ENCODE assay signal across 15 cellular contexts in genomic region chr9:16367605-16368424, GRCh38.
DNase-seq lines count a peak whose midpoint lies in the region; ATAC-seq, FAIRE-seq and TF ChIP-seq lines count a peak whose summit lies in the region.
"Had no signal": no experiment of that assay in that cellular context is flagged by ENCODE, and none has a peak within 500 bp of the region (broad histone marks: within the 10 kb centered on the region; RNA-seq: fewer than 3 reads in every experiment).

No MANE protein-coding gene starts in this region.

- no peaks in the 10 kb centered on the region for H3K9me1 ChIP-seq in endothelial cell of umbilical vein (replicated peaks; ENCODE audit: control insufficient read depth, extremely low read depth, insufficient read depth, low read length)

- peak overlapping the region; percentile 57 for H4K8ac ChIP-seq in trophoblast cell (ENCODE audit: low read depth, low read length)

- ATAC-seq in PC-3 (peak; percentile 76), upper lobe of left lung (ENCODE audit: low FRiP score in 2 of 2) (no peak), left colon (no peak)
- ATAC-seq: activated CD4-positive, alpha-beta T cell treated with anti-CD3 and anti-CD28 coated beads for 36 hours; heart right ventricle; natural killer cell; stimulated activated naive B cell treated with anti-CD40 and anti-IgM and Interleukin-4, amounts not matched to agents 10 μg/mL and 1 μg/mL and 100 μg/mL, for 72 hours had no signal

- H2AFZ ChIP-seq in PC-3 (ENCODE audit: low read length) (peak overlapping the region; percentile 54), endothelial cell of umbilical vein (ENCODE audit: low read depth, low read length) (peak overlapping the region; percentile 11), trophoblast cell (ENCODE audit: insufficient read depth, low read length, poor library complexity) (peak overlapping the region; percentile 48)

- peaks cover 28% of the 10 kb centered on the region for H3K4me1 ChIP-seq in PC-3 (ENCODE audit: insufficient read depth, low read length)
- peaks cover 33% of the 10 kb centered on the region for H3K4me1 ChIP-seq in endothelial cell of umbilical vein (ENCODE audit: control insufficient read depth, extremely low read depth, insufficient read depth, low read length)
- H3K4me1 ChIP-seq in trophoblast cell (ENCODE audit: control insufficient read depth in 1 of 2, insufficient read depth in 2 of 2, low read length in 2 of 2), result peaks cover 19 to 23% of the 10 kb centered on the region in 2 experiments
- H3K4me1 ChIP-seq in upper lobe of left lung, result peaks cover 0 to 8% (median 2%) of the 10 kb centered on the region in 4 donors

- H3K9ac ChIP-seq in PC-3 (ENCODE audit: low read length), result peak overlapping the region; percentile 71
- H3K9ac ChIP-seq in endothelial cell of umbilical vein (replicated peaks; ENCODE audit: extremely low read depth, insufficient read depth, low read length), result no peak overlapping the region
- H3K9ac ChIP-seq in trophoblast cell (ENCODE audit: low read length), result no peak overlapping the region

- TF ChIP-seq EP300 in upper lobe of left lung (IDR thresholded peaks at IDR 0.05), result no peak

- H3K4ac ChIP-seq in trophoblast cell (ENCODE audit: low read depth, low read length), result peak overlapping the region; percentile 30

- peak overlapping the region; percentile 82 for H2BK120ac ChIP-seq in trophoblast cell (ENCODE audit: insufficient read depth, low read length, poor library complexity)

- peak overlapping the region; percentile 84 for H2BK5ac ChIP-seq in trophoblast cell (ENCODE audit: low read depth, low read length, poor library complexity)

- no peak for TF ChIP-seq POLR2A in endothelial cell of umbilical vein (IDR thresholded peaks at IDR 0.05; ENCODE audit: low read depth, low read length)
- TF ChIP-seq POLR2A in upper lobe of left lung (IDR thresholded peaks at IDR 0.05), result no peak

- H3K79me2 ChIP-seq in PC-3 (ENCODE audit: low read length) (no peaks in the 10 kb centered on the region), endothelial cell of umbilical vein (ENCODE audit: control insufficient read depth, insufficient read depth, low read length) (no peaks in the 10 kb centered on the region), trophoblast cell (ENCODE audit: control insufficient read depth, insufficient read depth, low read length, poor library complexity) (peaks cover 2% of the 10 kb centered on the region)

- WGBS in trophoblast cell (ENCODE audit: extremely low coverage, insufficient coverage, insufficient read length), result no CpG with 5 or more reads among the region's 10 CpGs
- WGBS in upper lobe of left lung, 2 donors, result 92 to 96% methylated on average over 10 of the region's 10 CpGs

- H3K4me2 ChIP-seq in PC-3 (ENCODE audit: low read length) (peak overlapping the region; percentile 83), endothelial cell of umbilical vein (ENCODE audit: insufficient read depth, low read length) (no peak overlapping the region), trophoblast cell (ENCODE audit: low read length) (peak overlapping the region; percentile 26)

- H3K9me3 ChIP-seq in PC-3 (ENCODE audit: low read length) (no peaks in the 10 kb centered on the region), endothelial cell of umbilical vein (replicated peaks; ENCODE audit: control insufficient read depth, insufficient read depth, low read length) (no peaks in the 10 kb centered on the region), trophoblast cell (ENCODE audit: insufficient read depth, low read depth, low read length) (no peaks in the 10 kb centered on the region), upper lobe of left lung (no peaks in the 10 kb centered on the region)
- H3K9me3 ChIP-seq: heart right ventricle had no signal

- H2BK12ac ChIP-seq in trophoblast cell (ENCODE audit: low read length), result peak overlapping the region; percentile 94

- H3K79me1 ChIP-seq in trophoblast cell (ENCODE audit: low read length), result peaks cover 28% of the 10 kb centered on the region

- CTCF ChIA-PET in PC-3 (lab: Charles Lee) (interaction anchor here (0.7 kb wide), 1 partner anchor 31 kb away, joined by 3 read pairs; no protein-coding TSS in a partner anchor), endothelial cell of umbilical vein (lab: Charles Lee) (no interaction called here)

- intact Hi-C loops in PC-3 (cut with micrococcal nuclease) (loop anchor here (5.0 kb wide), 1 partner anchor 44 kb away; no protein-coding TSS in a partner anchor), endothelial cell of umbilical vein (cut with micrococcal nuclease) (loop anchor here (10.0 kb wide), 1 partner anchor 173 kb away; no protein-coding TSS in a partner anchor), left colon (cut with DNase I, micrococcal nuclease) (no loop called here)

- FAIRE-seq in endothelial cell of umbilical vein (lab: Jason Lieb, UNC), result no peak

- H3K27ac ChIP-seq in PC-3 (ENCODE audit: low read length), result peak overlapping the region; percentile 96
- H3K27ac ChIP-seq in endothelial cell of umbilical vein (ENCODE audit: insufficient read depth, low read depth, low read length), result no peak overlapping the region
- peak overlapping the region; percentile 85 for H3K27ac ChIP-seq in trophoblast cell (ENCODE audit: low read depth, low read length)
- H3K27ac ChIP-seq in upper lobe of left lung, result no peak overlapping the region
- H3K27ac ChIP-seq: heart right ventricle had no signal

- dilution Hi-C loops in endothelial cell of umbilical vein (cut with MboI; ENCODE audit: extremely low pct_ligation_motif_present, low sequenced_read_pairs), result no loop called here

- BruUV-seq in PC-3 (replicated peaks; lab: Mats Ljungman, UMichigan) (no TSS peak), endothelial cell of umbilical vein (replicated peaks; lab: Mats Ljungman, UMichigan) (TSS peak; percentile 43)

- H3K4me3 ChIP-seq in PC-3 (ENCODE audit: low read length) (peak overlapping the region; percentile 49), endothelial cell of umbilical vein (replicated peaks in 1 of 3; ENCODE audit: insufficient read depth in 1 of 3, low read depth in 1 of 3, low read length in 3 of 3) (no peak overlapping the region), trophoblast cell (ENCODE audit: low read depth, low read length) (no peak overlapping the region), upper lobe of left lung (no peak overlapping the region)
- H3K4me3 ChIP-seq: heart right ventricle had no signal

- peak; percentile 96 for DNase-seq in ELR (ENCODE audit: low read depth)
- peak; percentile 78 for DNase-seq in PC-3
- DNase-seq in endothelial cell of umbilical vein (ENCODE audit: low read depth, low spot score), result no peak
- peak; percentile 91 to 97 for DNase-seq in trophoblast cell
- no peak for DNase-seq in upper lobe of left lung
- no peak for DNase-seq in left colon
- no peak for DNase-seq in epidermal melanocyte (ENCODE audit: insufficient read length, low spot score)
- DNase-seq: activated CD4-positive, alpha-beta T cell treated with anti-CD3 and anti-CD28 coated beads for 36 hours; activated T-cell treated with anti-CD3 and anti-CD28 coated beads, Interleukin-2, amount 50 U/mL, for 24 hours; effector CD4-positive, alpha-beta T cell; heart right ventricle; natural killer cell; NCI-H446; stimulated activated CD4-positive, alpha-beta T cell treated with anti-CD3 and anti-CD28 coated beads, Interleukin-4, amount 100 ng/mL, for 24 hours; stimulated activated naive B cell treated with anti-CD40 and anti-IgM and Interleukin-4, amounts not matched to agents 10 μg/mL and 1 μg/mL and 100 μg/mL, for 72 hours had no signal

- H3K9me2 ChIP-seq in PC-3 (replicated peaks; ENCODE audit: low read length), result no peaks in the 10 kb centered on the region

- H3K27me3 ChIP-seq in PC-3 (ENCODE audit: low read length) (no peaks in the 10 kb centered on the region), endothelial cell of umbilical vein (ENCODE audit: control insufficient read depth in 2 of 2, insufficient read depth in 2 of 2, low read length in 2 of 2) (no peaks in the 10 kb centered on the region), trophoblast cell (ENCODE audit: insufficient read depth, low read length) (no peaks in the 10 kb centered on the region), upper lobe of left lung (no peaks in the 10 kb centered on the region)

- no peaks in the 10 kb centered on the region for H3F3A ChIP-seq in PC-3 (ENCODE audit: low read length, unreplicated experiment)

- no peaks in the 10 kb centered on the region for H3K36me3 ChIP-seq in PC-3 (ENCODE audit: low read depth, low read length)
- no peaks in the 10 kb centered on the region for H3K36me3 ChIP-seq in endothelial cell of umbilical vein (ENCODE audit: control insufficient read depth in 2 of 2, extremely low read depth in 1 of 2, insufficient read depth in 2 of 2, low read length in 2 of 2)
- H3K36me3 ChIP-seq in trophoblast cell (ENCODE audit: control insufficient read depth in 1 of 2, insufficient read depth in 2 of 2, low read length in 2 of 2), result no peaks in the 10 kb centered on the region
- no peaks in the 10 kb centered on the region for H3K36me3 ChIP-seq in upper lobe of left lung
- H3K36me3 ChIP-seq: heart right ventricle had no signal

- peak overlapping the region; percentile 90 for H4K91ac ChIP-seq in trophoblast cell (ENCODE audit: low read depth, low read length)

- POLR2A ChIA-PET in PC-3 (lab: Charles Lee; ENCODE audit: unreplicated experiment) (interaction anchor here (0.6 kb wide), 1 partner anchor 154 kb away, joined by 3 read pairs; no protein-coding TSS in a partner anchor), endothelial cell of umbilical vein (lab: Charles Lee) (no interaction called here)

- no peak overlapping the region for H4K12ac ChIP-seq in trophoblast cell (ENCODE audit: low read depth, low read length)

- no peak overlapping the region for H3K23ac ChIP-seq in trophoblast cell (ENCODE audit: low read length)

- H3K18ac ChIP-seq in trophoblast cell (ENCODE audit: low read length), result peak overlapping the region; percentile 72

- TF ChIP-seq CTCF in PC-3 (conservative IDR thresholded peaks at IDR 0.05; ENCODE audit: low read depth, low read length) (no peak), endothelial cell of umbilical vein (IDR thresholded peaks at IDR 0.05; ENCODE audit: extremely low read depth in 1 of 2, insufficient read depth in 1 of 2, low read depth in 1 of 2, low read length in 2 of 2) (no peak), upper lobe of left lung (IDR thresholded peaks at IDR 0.05) (no peak)

- H4K20me1 ChIP-seq in PC-3 (ENCODE audit: low read length) (no peaks in the 10 kb centered on the region), endothelial cell of umbilical vein (replicated peaks; ENCODE audit: control insufficient read depth, extremely low read depth, insufficient read depth, low read length) (no peaks in the 10 kb centered on the region)

- H3K14ac ChIP-seq in trophoblast cell (ENCODE audit: low read length), result peak overlapping the region; percentile 76

- no peak overlapping the region for H2AK5ac ChIP-seq in trophoblast cell (ENCODE audit: low read length)

TF ChIP-seq in endothelial cell of umbilical vein, 7 proteins besides CTCF, POLR2A, EP300 and RAD21:
- TF ChIP-seq MYC (IDR thresholded peaks at IDR 0.05; ENCODE audit: low read depth, low read length), result no peak
- no peak for TF ChIP-seq JUN (IDR thresholded peaks at IDR 0.05; ENCODE audit: borderline replicate concordance, insufficient read depth, insufficient read length, low read depth)
- no peak for TF ChIP-seq GATA2 (IDR thresholded peaks at IDR 0.05; ENCODE audit: insufficient read depth, insufficient read length, low read depth, low read length)
- TF ChIP-seq FOS (IDR thresholded peaks at IDR 0.05; ENCODE audit: borderline replicate concordance, insufficient read depth, low read length), result no peak

Comparison
In these comparisons a context has a peak if more than half of its experiments do, and no peak if none do; other contexts are left out.
1. DNase-seq: peak in ELR (single experiment), PC-3 (single experiment) and trophoblast cell (2 of 2); none in endothelial cell of umbilical vein (single experiment), upper lobe of left lung (0 of 2), left colon (0 of 2) and epidermal melanocyte (single experiment).
2. H3K27ac ChIP-seq: peak in PC-3 (single experiment) and trophoblast cell (single experiment); none in endothelial cell of umbilical vein (single experiment) and upper lobe of left lung (0 of 4).
3. intact Hi-C loops: an anchor here in PC-3 (5.0 kb wide) and endothelial cell of umbilical vein (10.0 kb wide); none called in left colon.
4. Peak in every context shown above with its lines, with median percentiles within 50 percentile points of each other: H2AFZ ChIP-seq.